ENCODE assay signal across 8 cellular contexts in genomic region chr12:12837025-12837872, GRCh38. TPM values are rescaled to one million over a fixed set of nuclear protein-coding genes. Genes with fewer than 3 reads are reported as not detected.
DNase-seq lines count a peak whose midpoint lies in the region; ATAC-seq and TF ChIP-seq lines count a peak whose summit lies in the region.

No MANE protein-coding gene starts in this region.

- peaks cover 5 to 20% of the 10 kb centered on the region in 2 donors for H3K36me3 Mint-ChIP-seq in activated naive CD4-positive, alpha-beta T cell treated with anti-CD3 and anti-CD28 coated beads, Interleukin-2, amount 50 U/mL, for 72 hours

- H3K9me3 Mint-ChIP-seq in activated naive CD4-positive, alpha-beta T cell treated with anti-CD3 and anti-CD28 coated beads, Interleukin-2, amount 50 U/mL, for 72 hours, result no peaks in the 10 kb centered on the region

- CTCF ChIA-PET in RWPE1 (lab: Yijun Ruan, JAX), result interaction anchor here (0.5 to 1.7 kb wide), 14 partner anchors 14 to 216 kb away, joined by 3 to 13 read pairs (median 4); partner anchors contain the start of genes DDX47 and GPRC5A

- no peaks in the 10 kb centered on the region for H3K4me1 ChIP-seq in right atrium auricular region

- peaks cover 12% of the 10 kb centered on the region for H3K36me3 ChIP-seq in right atrium auricular region

- peak; percentile 43 for DNase-seq in NCI-H510A treated with DMSO at 0.1 percent for 48 hours (lab: John Stamatoyannopoulos, UW)
- no peak for DNase-seq in NCI-H510A (lab: John Stamatoyannopoulos, UW)
- DNase-seq in HuH-7 (ENCODE audit: low spot score), result peak; percentile 64
- DNase-seq in RWPE1 (ENCODE audit: low spot score), result peak; percentile 69
- peak in 1 of 2 donors; percentile 59 for DNase-seq in activated naive CD4-positive, alpha-beta T cell treated with anti-CD3 and anti-CD28 coated beads, Interleukin-2, amount 50 U/mL, for 72 hours (ENCODE audit: low spot score in 2 of 2)
- peak; percentile 72 for DNase-seq in right atrium auricular region (ENCODE audit: low spot score)
- DNase-seq in skeletal muscle cell (ENCODE audit: low read depth), result peak; percentile 32
- no peak for DNase-seq in GF-D8 (lab: John Stamatoyannopoulos, UW)

- H3K4me3 ChIP-seq in right atrium auricular region (no peak overlapping the region), skeletal muscle cell (ENCODE audit: low read depth, low read length) (no peak overlapping the region)

- TF ChIP-seq CTCF in RWPE1 (conservative IDR thresholded peaks at IDR 0.05; ENCODE audit: low read depth) (peak; percentile 35; the same call in 1 of the 2 replicates), right atrium auricular region (IDR thresholded peaks at IDR 0.05) (peak in 1 of 2 donors; percentile 63)

- H3K27ac Mint-ChIP-seq in activated naive CD4-positive, alpha-beta T cell treated with anti-CD3 and anti-CD28 coated beads, Interleukin-2, amount 50 U/mL, for 72 hours, result peak overlapping the region; percentile 54 to 81

- ATAC-seq in activated naive CD4-positive, alpha-beta T cell treated with anti-CD3 and anti-CD28 coated beads, Interleukin-2, amount 50 U/mL, for 72 hours, result peak; percentile 91 to 98

- H3K27ac ChIP-seq in RWPE1 (peak overlapping the region; percentile 78), right atrium auricular region (no peak overlapping the region)

- POLR2A ChIA-PET in RWPE1 (lab: Yijun Ruan, JAX; ENCODE audit: low non-redundant PET), result interaction anchor here (1.4 to 2.5 kb wide), 2 partner anchors 34 to 54 kb away, joined by 6 to 11 read pairs; partner anchors contain the start of gene GPRC5A

- no peaks in the 10 kb centered on the region for H3K27me3 ChIP-seq in right atrium auricular region

- no peaks in the 10 kb centered on the region for H3K9me3 ChIP-seq in right atrium auricular region

RNA-seq across cellular contexts. Expression of gene DDX47, which starts 24.1 kb away (rescaled TPM):
- 100 to 1,000 TPM in 1 of 2 donors, 10 to 100 TPM in 1; 94.7 to 109 TPM for total RNA-seq in activated naive CD4-positive, alpha-beta T cell treated with anti-CD3 and anti-CD28 coated beads, Interleukin-2, amount 50 U/mL, for 72 hours
- 10 to 100 TPM; 24.1 to 35.6 TPM for total RNA-seq in right atrium auricular region

RNA-seq across cellular contexts. Expression of gene APOLD1, which starts 51.8 kb away (rescaled TPM):
- 1 to 10 TPM; 5.2 to 6.5 TPM for total RNA-seq in activated naive CD4-positive, alpha-beta T cell treated with anti-CD3 and anti-CD28 coated beads, Interleukin-2, amount 50 U/mL, for 72 hours
- 10 to 100 TPM; 49.9 to 70.2 TPM for total RNA-seq in right atrium auricular region

RNA-seq across cellular contexts. Expression of gene GPRC5A, which starts 54.1 kb away (rescaled TPM):
- total RNA-seq in activated naive CD4-positive, alpha-beta T cell treated with anti-CD3 and anti-CD28 coated beads, Interleukin-2, amount 50 U/mL, for 72 hours, result under 1 TPM; 0.30 to 0.80 TPM
- total RNA-seq in right atrium auricular region, result 10 to 100 TPM; 10.1 to 14.3 TPM

Comparison
In these comparisons a context has a peak if more than half of its experiments do, and no peak if none do; other contexts are left out.
1. DNase-seq: peak in NCI-H510A treated with DMSO at 0.1 percent for 48 hours (single experiment), HuH-7 (single experiment), RWPE1 (single experiment), right atrium auricular region (single experiment) and skeletal muscle cell (single experiment); none in NCI-H510A (single experiment) and GF-D8 (single experiment).
2. RNA of gene APOLD1, which starts 51.8 kb away (total RNA-seq): 49.9 to 70.2 TPM in right atrium auricular region; 5.2 to 6.5 TPM in activated naive CD4-positive, alpha-beta T cell treated with anti-CD3 and anti-CD28 coated beads, Interleukin-2, amount 50 U/mL, for 72 hours; every median in the first group is over 4 times any median in the second.
3. RNA of gene GPRC5A, which starts 54.1 kb away (total RNA-seq): 10.1 to 14.3 TPM in right atrium auricular region; 0.30 to 0.80 TPM in activated naive CD4-positive, alpha-beta T cell treated with anti-CD3 and anti-CD28 coated beads, Interleukin-2, amount 50 U/mL, for 72 hours; every median in the first group is over 4 times any median in the second.